8 cellular contexts compared by ENCODE assay signal in the genomic region with DNA sequence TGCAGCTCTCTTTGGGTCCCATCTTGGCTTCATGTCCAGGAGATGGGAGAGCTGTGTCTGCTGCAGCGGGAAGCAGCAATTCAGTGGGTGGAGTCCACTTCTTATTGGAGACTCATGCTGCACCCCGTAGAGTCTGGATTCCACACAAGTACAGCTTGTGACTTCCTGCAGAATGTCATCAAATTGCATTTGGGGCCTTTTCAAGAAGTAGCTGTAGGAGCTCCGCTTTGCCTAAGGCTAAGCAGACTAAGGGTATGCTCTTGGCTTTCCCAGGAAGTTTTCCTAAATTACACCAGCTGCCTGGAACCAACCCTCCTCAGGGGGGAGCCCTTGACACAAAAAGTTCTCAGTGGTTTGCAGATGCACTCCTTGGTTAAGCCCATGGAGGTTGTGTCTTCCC. TPM values are rescaled to one million over a fixed set of nuclear protein-coding genes. Genes with fewer than 3 reads are reported as not detected.
A peak's percentile ranks its signal among the peaks of the same experiment; 100 is the strongest.
DNase-seq lines count a peak whose midpoint lies in the region; ATAC-seq, FAIRE-seq and TF ChIP-seq lines count a peak whose summit lies in the region.

No MANE protein-coding gene starts in this region.

- H2AFZ ChIP-seq in MM.1S (ENCODE audit: low read length), result no peak overlapping the region

- H3K4me3 ChIP-seq in MM.1S (ENCODE audit: low read length) (no peak overlapping the region), bronchial epithelial cell (ENCODE audit: low read depth, low read length) (no peak overlapping the region)

- H3K4me2 ChIP-seq in MM.1S (ENCODE audit: low read depth, low read length), result no peak overlapping the region

- H3K36me3 ChIP-seq in MM.1S (replicated peaks; ENCODE audit: insufficient read depth, low read length) (no peaks in the 10 kb centered on the region), bronchial epithelial cell (ENCODE audit: control insufficient read depth, insufficient read depth, low read length) (no peaks in the 10 kb centered on the region)

- no peaks in the 10 kb centered on the region for H3K79me2 ChIP-seq in MM.1S (ENCODE audit: low read length)

- H3K27me3 Mint-ChIP-seq in nephron (ENCODE audit: low read depth), result peaks cover 6% of the 10 kb centered on the region

- no peaks in the 10 kb centered on the region for H3K27me3 ChIP-seq in MM.1S (replicated peaks; ENCODE audit: insufficient read depth, low read length)
- H3K27me3 ChIP-seq in bronchial epithelial cell (ENCODE audit: control insufficient read depth, insufficient read depth, low read length), result no peaks in the 10 kb centered on the region

- no peaks in the 10 kb centered on the region for H3K9me3 ChIP-seq in MM.1S (replicated peaks; ENCODE audit: insufficient read depth, low read length)

- H3K27ac ChIP-seq in MM.1S (ENCODE audit: low read length), result no peak overlapping the region

- no peaks in the 10 kb centered on the region for H3K9me3 Mint-ChIP-seq in nephron

- no peak overlapping the region for H3K4me3 Mint-ChIP-seq in nephron

- peaks cover 17% of the 10 kb centered on the region; the same call in 1 of the 2 replicates for H3K4me1 ChIP-seq in MM.1S (ENCODE audit: low read length)

- FAIRE-seq in bronchial epithelial cell (lab: Jason Lieb, UNC) (no peak), frontal cortex (lab: Jason Lieb, UNC) (no peak)

- no peak for ATAC-seq in GM21717 (IDR thresholded peaks at IDR 0.05; ENCODE audit: unreplicated experiment)

- H3K27ac Mint-ChIP-seq in nephron, result peak overlapping the region in 2 of 3 experiments; percentile 41 to 79

- no peaks in the 10 kb centered on the region for H3K9me2 ChIP-seq in MM.1S (replicated peaks; ENCODE audit: insufficient read depth, low read length)

- TF ChIP-seq CTCF in MM.1S (IDR thresholded peaks at IDR 0.05; ENCODE audit: low read length) (peak; percentile 56), bronchial epithelial cell (IDR thresholded peaks at IDR 0.05; ENCODE audit: insufficient read depth, low read length, severe bottlenecking) (peak; percentile 77), nephron (IDR thresholded peaks at IDR 0.05; ENCODE audit: unreplicated experiment in 3 of 3) (no peak)

- DNase-seq in ELF-1 (ENCODE audit: low read depth, low spot score) (peak; percentile 79), MM.1S (peak; percentile 32), bronchial epithelial cell (ENCODE audit: low read depth) (peak; percentile 48), anterior cingulate cortex (lab: John Stamatoyannopoulos, UW) (no peak), frontal cortex (ENCODE audit: low spot score in 2 of 2) (no peak), HPDE6-E6E7 (ENCODE audit: extremely low spot score) (no peak)

- H4K20me1 ChIP-seq in MM.1S (ENCODE audit: insufficient read depth, low read length), result no peaks in the 10 kb centered on the region

- H3K9ac ChIP-seq in MM.1S (ENCODE audit: low read length), result no peak overlapping the region

- no peaks in the 10 kb centered on the region; the same call in 1 of the 2 replicates for H3F3A ChIP-seq in MM.1S (ENCODE audit: insufficient read depth, low read length)

- H3K4me1 Mint-ChIP-seq in nephron, result peaks cover 17% of the 10 kb centered on the region

- no peaks in the 10 kb centered on the region for H3K36me3 Mint-ChIP-seq in nephron (ENCODE audit: low read depth)

RNA-seq across cellular contexts. Expression of gene MOB3C, which starts 5.7 kb away (rescaled TPM):
- total RNA-seq in bronchial epithelial cell (7.8 and 8.4 TPM in 2 replicates), frontal cortex (3.3 TPM)

RNA-seq across cellular contexts. Expression of gene MKNK1, which starts 18.3 kb away (rescaled TPM):
- total RNA-seq in bronchial epithelial cell (16.8 and 21.8 TPM in 2 replicates), frontal cortex (7.7 TPM)

RNA-seq across cellular contexts. Expression of gene ATPAF1, which starts 45.8 kb away (rescaled TPM):
- total RNA-seq in bronchial epithelial cell (29.2 and 33.5 TPM in 2 replicates), frontal cortex (31.4 TPM)

RNA-seq across cellular contexts. Expression of gene TEX38, which starts 49.3 kb away (rescaled TPM):
- total RNA-seq in bronchial epithelial cell, result not detected in 2 replicates
- not detected for total RNA-seq in frontal cortex

Comparison
In these comparisons a context has a peak if more than half of its experiments do, and no peak if none do; other contexts are left out.
1. DNase-seq: peak in ELF-1 (single experiment), MM.1S (single experiment) and bronchial epithelial cell (single experiment); none in anterior cingulate cortex (0 of 58), frontal cortex (0 of 2) and HPDE6-E6E7 (single experiment).
2. CTCF ChIP-seq: peak in MM.1S (single experiment) and bronchial epithelial cell (single experiment); none in nephron (0 of 3).